Comparison of ENCODE assay signal across 1 cellular context in the genomic region with DNA sequence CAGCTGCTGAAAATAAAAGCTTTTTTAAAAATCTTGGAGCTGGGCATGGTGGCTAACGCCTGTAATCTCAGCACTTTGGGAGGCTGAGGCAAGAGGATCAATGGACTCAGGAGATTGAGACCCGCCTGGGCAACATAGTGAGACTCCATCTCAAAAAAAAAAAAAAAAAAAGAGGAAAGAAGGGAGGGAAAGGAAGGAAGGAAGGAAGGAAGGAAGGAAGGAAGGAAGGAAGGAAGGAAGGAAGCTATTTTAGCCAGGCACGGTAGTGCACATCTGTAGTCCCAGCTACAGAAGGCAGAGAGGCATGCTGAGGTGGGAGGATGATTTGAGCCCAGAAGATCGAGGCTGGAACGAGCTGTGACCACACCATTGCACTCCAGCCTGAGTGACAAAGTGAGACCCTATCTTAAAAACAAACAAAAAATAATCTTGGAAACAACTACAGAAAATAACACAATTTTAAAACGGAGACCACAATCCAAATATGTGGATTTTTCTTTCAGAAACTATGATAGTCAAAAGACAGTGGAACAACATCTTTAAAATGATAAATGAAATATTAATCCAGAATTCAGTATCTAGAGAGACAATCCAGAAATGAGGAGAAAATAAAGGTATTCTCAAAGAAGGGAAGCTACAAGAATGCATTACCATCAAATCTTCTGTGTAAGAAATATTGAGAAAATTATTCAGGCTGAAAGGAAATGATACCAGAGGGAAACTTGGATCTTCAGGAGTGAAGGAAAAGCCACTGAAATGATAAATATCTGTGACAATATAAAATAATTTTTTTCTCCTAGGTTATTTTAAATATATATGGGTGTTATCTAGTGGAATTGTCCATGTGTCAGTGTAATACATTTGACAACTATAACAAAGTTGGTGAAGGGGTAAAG.
TF ChIP-seq lines count a peak whose summit lies in the region.

No MANE protein-coding gene starts in this region.

TF ChIP-seq in K562, 482 proteins besides CTCF, POLR2A, EP300 and RAD21 (continued from another document):
- TF ChIP-seq FOXJ3 (CRISPR knock-in tag; IDR thresholded peaks at IDR 0.05) (no peak), TEAD4 (IDR thresholded peaks at IDR 0.05; ENCODE audit: low read length) (0 out of 2 replicates have a peak, but pooled peaks have one; percentile 9), TEAD4 (CRISPR knock-in tag; IDR thresholded peaks at IDR 0.05; ENCODE audit: borderline replicate concordance) (no peak), ILF3 (IDR thresholded peaks at IDR 0.05; ENCODE audit: borderline replicate concordance) (no peak), TOE1 (IDR thresholded peaks at IDR 0.05; ENCODE audit: borderline replicate concordance) (0 out of 2 replicates have a peak, but pooled peaks have one; percentile 25), TOE1 (CRISPR knock-in tag; IDR thresholded peaks at IDR 0.05; ENCODE audit: borderline replicate concordance, low read depth) (no peak), CAMTA2 (CRISPR knock-in tag; conservative IDR thresholded peaks at IDR 0.05) (no peak), ZEB2 (IDR thresholded peaks at IDR 0.05) (0 out of 2 replicates have a peak, but pooled peaks have one; percentile 48), ZNF121 (CRISPR knock-in tag; conservative IDR thresholded peaks at IDR 0.05) (peak; percentile 73), CC2D1A (IDR thresholded peaks at IDR 0.05) (0 out of 2 replicates have a peak, but pooled peaks have one; percentile 42), CHD2 (IDR thresholded peaks at IDR 0.05; ENCODE audit: low read depth, low read length) (no peak), STAT5B (CRISPR knock-in tag; IDR thresholded peaks at IDR 0.05) (no peak), CBX3 (IDR thresholded peaks at IDR 0.05; ENCODE audit: borderline replicate concordance in 1 of 2, low read length in 2 of 2) (peak in 1 of 2 experiments; percentile 87; a peak in 2 of 3 replicates), SIN3B (IDR thresholded peaks at IDR 0.05; ENCODE audit: low read depth) (no peak), HDAC3 (IDR thresholded peaks at IDR 0.05; ENCODE audit: borderline replicate concordance, partially characterized antibody) (no peak), XRCC3 (IDR thresholded peaks at IDR 0.05) (peak; percentile 89; the same call in 1 of the 2 replicates), SRSF9 (IDR thresholded peaks at IDR 0.05; ENCODE audit: borderline replicate concordance, low read depth, low read length) (no peak), PHF20 (IDR thresholded peaks at IDR 0.05; ENCODE audit: partially characterized antibody) (peak; percentile 25), TRIM28 (IDR thresholded peaks at IDR 0.05) (peak; percentile 99), PTRF (tag; IDR thresholded peaks at IDR 0.05) (no peak), TRIM24 (IDR thresholded peaks at IDR 0.05) (peak; percentile 84 to 93), LARP7 (IDR thresholded peaks at IDR 0.05) (no peak), KAT8 (IDR thresholded peaks at IDR 0.05; ENCODE audit: low read depth) (no peak), HNRNPUL1 (IDR thresholded peaks at IDR 0.05; ENCODE audit: low read length) (no peak), ARNT (IDR thresholded peaks at IDR 0.05) (peak in 1 of 2 experiments; percentile 95; a peak in 2 of 4 replicates), ETS2 (tag; IDR thresholded peaks at IDR 0.05; ENCODE audit: borderline replicate concordance, poor library complexity, severe bottlenecking) (no peak), ZFX (CRISPR knock-in tag; IDR thresholded peaks at IDR 0.05) (no peak), ZNF263 (CRISPR knock-in tag; IDR thresholded peaks at IDR 0.05; ENCODE audit: borderline replicate concordance) (no peak), ZNF79 (CRISPR knock-in tag; IDR thresholded peaks at IDR 0.05; ENCODE audit: low read depth) (no peak), YY1 (IDR thresholded peaks at IDR 0.05; ENCODE audit: borderline replicate concordance in 1 of 3, control insufficient read depth in 1 of 3, extremely low read depth in 1 of 3, insufficient read depth in 3 of 3, insufficient read length in 1 of 3, insufficient replicate concordance in 2 of 3, low read depth in 1 of 3, low read length in 2 of 3) (no peak)
- TF ChIP-seq, protein P1, sequence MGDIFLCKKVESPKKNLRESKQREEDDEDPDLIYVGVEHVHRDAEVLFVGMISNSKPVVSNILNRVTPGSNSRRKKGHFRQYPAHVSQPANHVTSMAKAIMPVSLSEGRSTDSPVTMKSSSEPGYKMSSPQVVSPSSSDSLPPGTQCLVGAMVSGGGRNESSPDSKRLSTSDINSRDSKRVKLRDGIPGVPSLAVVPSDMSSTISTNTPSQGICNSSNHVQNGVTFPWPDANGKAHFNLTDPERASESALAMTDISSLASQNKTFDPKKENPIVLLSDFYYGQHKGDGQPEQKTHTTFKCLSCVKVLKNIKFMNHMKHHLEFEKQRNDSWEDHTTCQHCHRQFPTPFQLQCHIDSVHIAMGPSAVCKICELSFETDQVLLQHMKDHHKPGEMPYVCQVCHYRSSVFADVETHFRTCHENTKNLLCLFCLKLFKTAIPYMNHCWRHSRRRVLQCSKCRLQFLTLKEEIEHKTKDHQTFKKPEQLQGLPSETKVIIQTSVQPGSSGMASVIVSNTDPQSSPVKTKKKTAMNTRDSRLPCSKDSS (IDR thresholded peaks at IDR 0.05; ENCODE audit: low read depth, partially characterized antibody): peak; percentile 81
- TF ChIP-seq, protein P2, sequence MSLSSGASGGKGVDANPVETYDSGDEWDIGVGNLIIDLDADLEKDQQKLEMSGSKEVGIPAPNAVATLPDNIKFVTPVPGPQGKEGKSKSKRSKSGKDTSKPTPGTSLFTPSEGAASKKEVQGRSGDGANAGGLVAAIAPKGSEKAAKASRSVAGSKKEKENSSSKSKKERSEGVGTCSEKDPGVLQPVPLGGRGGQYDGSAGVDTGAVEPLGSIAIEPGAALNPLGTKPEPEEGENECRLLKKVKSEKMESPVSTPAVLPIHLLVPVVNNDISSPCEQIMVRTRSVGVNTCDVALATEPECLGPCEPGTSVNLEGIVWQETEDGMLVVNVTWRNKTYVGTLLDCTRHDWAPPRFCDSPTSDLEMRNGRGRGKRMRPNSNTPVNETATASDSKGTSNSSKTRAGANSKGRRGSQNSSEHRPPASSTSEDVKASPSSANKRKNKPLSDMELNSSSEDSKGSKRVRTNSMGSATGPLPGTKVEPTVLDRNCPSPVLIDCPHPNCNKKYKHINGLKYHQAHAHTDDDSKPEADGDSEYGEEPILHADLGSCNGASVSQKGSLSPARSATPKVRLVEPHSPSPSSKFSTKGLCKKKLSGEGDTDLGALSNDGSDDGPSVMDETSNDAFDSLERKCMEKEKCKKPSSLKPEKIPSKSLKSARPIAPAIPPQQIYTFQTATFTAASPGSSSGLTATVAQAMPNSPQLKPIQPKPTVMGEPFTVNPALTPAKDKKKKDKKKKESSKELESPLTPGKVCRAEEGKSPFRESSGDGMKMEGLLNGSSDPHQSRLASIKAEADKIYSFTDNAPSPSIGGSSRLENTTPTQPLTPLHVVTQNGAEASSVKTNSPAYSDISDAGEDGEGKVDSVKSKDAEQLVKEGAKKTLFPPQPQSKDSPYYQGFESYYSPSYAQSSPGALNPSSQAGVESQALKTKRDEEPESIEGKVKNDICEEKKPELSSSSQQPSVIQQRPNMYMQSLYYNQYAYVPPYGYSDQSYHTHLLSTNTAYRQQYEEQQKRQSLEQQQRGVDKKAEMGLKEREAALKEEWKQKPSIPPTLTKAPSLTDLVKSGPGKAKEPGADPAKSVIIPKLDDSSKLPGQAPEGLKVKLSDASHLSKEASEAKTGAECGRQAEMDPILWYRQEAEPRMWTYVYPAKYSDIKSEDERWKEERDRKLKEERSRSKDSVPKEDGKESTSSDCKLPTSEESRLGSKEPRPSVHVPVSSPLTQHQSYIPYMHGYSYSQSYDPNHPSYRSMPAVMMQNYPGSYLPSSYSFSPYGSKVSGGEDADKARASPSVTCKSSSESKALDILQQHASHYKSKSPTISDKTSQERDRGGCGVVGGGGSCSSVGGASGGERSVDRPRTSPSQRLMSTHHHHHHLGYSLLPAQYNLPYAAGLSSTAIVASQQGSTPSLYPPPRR (CRISPR knock-in tag; IDR thresholded peaks at IDR 0.05; ENCODE audit: borderline replicate concordance): no peak
- TF ChIP-seq, protein P3, sequence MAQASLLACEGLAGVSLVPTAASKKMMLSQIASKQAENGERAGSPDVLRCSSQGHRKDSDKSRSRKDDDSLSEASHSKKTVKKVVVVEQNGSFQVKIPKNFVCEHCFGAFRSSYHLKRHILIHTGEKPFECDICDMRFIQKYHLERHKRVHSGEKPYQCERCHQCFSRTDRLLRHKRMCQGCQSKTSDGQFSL (CRISPR knock-in tag; IDR thresholded peaks at IDR 0.05): no peak
- TF ChIP-seq, protein P3 (tag; IDR thresholded peaks at IDR 0.05): no peak
- TF ChIP-seq, protein P4, sequence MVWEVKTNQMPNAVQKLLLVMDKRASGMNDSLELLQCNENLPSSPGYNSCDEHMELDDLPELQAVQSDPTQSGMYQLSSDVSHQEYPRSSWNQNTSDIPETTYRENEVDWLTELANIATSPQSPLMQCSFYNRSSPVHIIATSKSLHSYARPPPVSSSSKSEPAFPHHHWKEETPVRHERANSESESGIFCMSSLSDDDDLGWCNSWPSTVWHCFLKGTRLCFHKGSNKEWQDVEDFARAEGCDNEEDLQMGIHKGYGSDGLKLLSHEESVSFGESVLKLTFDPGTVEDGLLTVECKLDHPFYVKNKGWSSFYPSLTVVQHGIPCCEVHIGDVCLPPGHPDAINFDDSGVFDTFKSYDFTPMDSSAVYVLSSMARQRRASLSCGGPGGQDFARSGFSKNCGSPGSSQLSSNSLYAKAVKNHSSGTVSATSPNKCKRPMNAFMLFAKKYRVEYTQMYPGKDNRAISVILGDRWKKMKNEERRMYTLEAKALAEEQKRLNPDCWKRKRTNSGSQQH (CRISPR knock-in tag; IDR thresholded peaks at IDR 0.05): 0 out of 2 replicates have a peak, but pooled peaks have one; percentile 63
- TF ChIP-seq, protein P5, sequence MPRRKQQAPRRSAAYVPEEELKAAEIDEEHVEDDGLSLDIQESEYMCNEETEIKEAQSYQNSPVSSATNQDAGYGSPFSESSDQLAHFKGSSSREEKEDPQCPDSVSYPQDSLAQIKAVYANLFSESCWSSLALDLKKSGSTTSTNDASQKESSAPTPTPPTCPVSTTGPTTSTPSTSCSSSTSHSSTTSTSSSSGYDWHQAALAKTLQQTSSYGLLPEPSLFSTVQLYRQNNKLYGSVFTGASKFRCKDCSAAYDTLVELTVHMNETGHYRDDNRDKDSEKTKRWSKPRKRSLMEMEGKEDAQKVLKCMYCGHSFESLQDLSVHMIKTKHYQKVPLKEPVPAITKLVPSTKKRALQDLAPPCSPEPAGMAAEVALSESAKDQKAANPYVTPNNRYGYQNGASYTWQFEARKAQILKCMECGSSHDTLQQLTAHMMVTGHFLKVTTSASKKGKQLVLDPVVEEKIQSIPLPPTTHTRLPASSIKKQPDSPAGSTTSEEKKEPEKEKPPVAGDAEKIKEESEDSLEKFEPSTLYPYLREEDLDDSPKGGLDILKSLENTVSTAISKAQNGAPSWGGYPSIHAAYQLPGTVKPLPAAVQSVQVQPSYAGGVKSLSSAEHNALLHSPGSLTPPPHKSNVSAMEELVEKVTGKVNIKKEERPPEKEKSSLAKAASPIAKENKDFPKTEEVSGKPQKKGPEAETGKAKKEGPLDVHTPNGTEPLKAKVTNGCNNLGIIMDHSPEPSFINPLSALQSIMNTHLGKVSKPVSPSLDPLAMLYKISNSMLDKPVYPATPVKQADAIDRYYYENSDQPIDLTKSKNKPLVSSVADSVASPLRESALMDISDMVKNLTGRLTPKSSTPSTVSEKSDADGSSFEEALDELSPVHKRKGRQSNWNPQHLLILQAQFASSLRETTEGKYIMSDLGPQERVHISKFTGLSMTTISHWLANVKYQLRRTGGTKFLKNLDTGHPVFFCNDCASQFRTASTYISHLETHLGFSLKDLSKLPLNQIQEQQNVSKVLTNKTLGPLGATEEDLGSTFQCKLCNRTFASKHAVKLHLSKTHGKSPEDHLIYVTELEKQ (CRISPR knock-in tag; IDR thresholded peaks at IDR 0.05): no peak
- TF ChIP-seq, protein P6, sequence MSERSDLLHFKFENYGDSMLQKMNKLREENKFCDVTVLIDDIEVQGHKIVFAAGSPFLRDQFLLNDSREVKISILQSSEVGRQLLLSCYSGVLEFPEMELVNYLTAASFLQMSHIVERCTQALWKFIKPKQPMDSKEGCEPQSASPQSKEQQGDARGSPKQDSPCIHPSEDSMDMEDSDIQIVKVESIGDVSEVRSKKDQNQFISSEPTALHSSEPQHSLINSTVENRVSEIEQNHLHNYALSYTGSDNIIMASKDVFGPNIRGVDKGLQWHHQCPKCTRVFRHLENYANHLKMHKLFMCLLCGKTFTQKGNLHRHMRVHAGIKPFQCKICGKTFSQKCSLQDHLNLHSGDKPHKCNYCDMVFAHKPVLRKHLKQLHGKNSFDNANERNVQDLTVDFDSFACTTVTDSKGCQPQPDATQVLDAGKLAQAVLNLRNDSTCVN (CRISPR knock-in tag; IDR thresholded peaks at IDR 0.05): 0 out of 2 replicates have a peak, but pooled peaks have one; percentile 63
- TF ChIP-seq, protein P7, sequence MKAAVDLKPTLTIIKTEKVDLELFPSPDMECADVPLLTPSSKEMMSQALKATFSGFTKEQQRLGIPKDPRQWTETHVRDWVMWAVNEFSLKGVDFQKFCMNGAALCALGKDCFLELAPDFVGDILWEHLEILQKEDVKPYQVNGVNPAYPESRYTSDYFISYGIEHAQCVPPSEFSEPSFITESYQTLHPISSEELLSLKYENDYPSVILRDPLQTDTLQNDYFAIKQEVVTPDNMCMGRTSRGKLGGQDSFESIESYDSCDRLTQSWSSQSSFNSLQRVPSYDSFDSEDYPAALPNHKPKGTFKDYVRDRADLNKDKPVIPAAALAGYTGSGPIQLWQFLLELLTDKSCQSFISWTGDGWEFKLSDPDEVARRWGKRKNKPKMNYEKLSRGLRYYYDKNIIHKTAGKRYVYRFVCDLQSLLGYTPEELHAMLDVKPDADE (conservative IDR thresholded peaks at IDR 0.05; ENCODE audit: control insufficient read depth, low read depth, low read length): no peak
- TF ChIP-seq, protein P8, sequence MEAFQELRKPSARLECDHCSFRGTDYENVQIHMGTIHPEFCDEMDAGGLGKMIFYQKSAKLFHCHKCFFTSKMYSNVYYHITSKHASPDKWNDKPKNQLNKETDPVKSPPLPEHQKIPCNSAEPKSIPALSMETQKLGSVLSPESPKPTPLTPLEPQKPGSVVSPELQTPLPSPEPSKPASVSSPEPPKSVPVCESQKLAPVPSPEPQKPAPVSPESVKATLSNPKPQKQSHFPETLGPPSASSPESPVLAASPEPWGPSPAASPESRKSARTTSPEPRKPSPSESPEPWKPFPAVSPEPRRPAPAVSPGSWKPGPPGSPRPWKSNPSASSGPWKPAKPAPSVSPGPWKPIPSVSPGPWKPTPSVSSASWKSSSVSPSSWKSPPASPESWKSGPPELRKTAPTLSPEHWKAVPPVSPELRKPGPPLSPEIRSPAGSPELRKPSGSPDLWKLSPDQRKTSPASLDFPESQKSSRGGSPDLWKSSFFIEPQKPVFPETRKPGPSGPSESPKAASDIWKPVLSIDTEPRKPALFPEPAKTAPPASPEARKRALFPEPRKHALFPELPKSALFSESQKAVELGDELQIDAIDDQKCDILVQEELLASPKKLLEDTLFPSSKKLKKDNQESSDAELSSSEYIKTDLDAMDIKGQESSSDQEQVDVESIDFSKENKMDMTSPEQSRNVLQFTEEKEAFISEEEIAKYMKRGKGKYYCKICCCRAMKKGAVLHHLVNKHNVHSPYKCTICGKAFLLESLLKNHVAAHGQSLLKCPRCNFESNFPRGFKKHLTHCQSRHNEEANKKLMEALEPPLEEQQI (IDR thresholded peaks at IDR 0.05): no peak
